Comparison of ENCODE assay signal across 20 cellular contexts in the genomic region with DNA sequence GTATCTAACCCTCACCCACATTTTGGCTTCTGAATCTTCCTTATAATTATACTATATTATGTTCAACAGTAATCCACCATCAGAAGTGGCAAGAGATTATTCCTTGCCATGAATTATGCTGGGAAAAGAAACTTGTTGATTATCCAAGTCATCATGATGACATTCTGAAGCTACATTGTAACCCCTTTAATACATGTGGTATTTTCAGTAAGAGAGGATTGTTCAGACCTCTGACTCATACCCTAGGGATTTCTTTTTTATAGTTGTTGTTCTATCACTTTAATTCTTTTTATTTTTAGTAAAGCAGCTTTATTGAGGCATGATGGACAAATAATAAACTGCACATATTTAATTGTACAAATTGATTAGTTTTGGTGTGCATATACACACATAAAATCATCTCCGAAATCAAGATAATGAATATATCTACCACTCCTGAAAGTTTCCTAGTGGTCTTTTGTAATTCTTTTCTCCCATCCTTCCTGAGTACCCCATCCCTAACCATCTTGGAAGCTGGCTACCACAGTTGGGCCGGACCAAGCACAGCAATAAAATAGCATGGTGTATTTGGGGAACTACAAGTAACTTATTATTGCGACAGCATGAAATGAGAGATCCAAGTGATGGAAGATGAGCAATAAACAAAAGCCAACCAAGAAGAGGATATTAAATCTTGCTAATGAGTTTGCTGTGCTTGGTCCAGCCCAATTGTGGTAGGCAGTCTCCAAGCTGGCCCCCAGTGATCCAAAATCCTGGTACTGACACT.
A peak's percentile ranks its signal among the peaks of the same experiment; 100 is the strongest.
DNase-seq lines count a peak whose midpoint lies in the region; ATAC-seq and TF ChIP-seq lines count a peak whose summit lies in the region.
"Had no signal": no experiment of that assay in that cellular context is flagged by ENCODE, and none has a peak within 500 bp of the region (broad histone marks: within the 10 kb centered on the region; RNA-seq: fewer than 3 reads in every experiment).

No MANE protein-coding gene starts in this region.

- no peaks in the 10 kb centered on the region for H3K27me3 ChIP-seq in SJSA1 (replicated peaks)
- H3K27me3 ChIP-seq: neutrophil, right lobe of liver had no signal

- peaks cover 5% of the 10 kb centered on the region for H3K4me1 Mint-ChIP-seq in glutamatergic neuron (ENCODE audit: low read depth, unreplicated experiment)

- no peak overlapping the region for H3K4me3 ChIP-seq in SJSA1
- H3K4me3 ChIP-seq in skeletal muscle cell (ENCODE audit: low read depth, low read length), result no peak overlapping the region
- H3K4me3 ChIP-seq: right lobe of liver, thoracic aorta had no signal

- no peaks in the 10 kb centered on the region for H3K9me3 ChIP-seq in SJSA1 (replicated peaks)
- H3K9me3 ChIP-seq: neutrophil, right lobe of liver, thoracic aorta had no signal

- no peaks in the 10 kb centered on the region for H3K36me3 Mint-ChIP-seq in glutamatergic neuron (ENCODE audit: unreplicated experiment)

- peaks cover 36% of the 10 kb centered on the region for H3K4me1 ChIP-seq in SJSA1 (replicated peaks)
- H3K4me1 ChIP-seq: right lobe of liver had no signal

- DNase-seq in EL (peak; percentile 70), SJSA1 (ENCODE audit: low read depth in 1 of 2, low spot score in 2 of 2) (peak in 1 of 2 experiments; percentile 72), fibroblast of gingiva (ENCODE audit: low read depth) (peak; percentile 5), skeletal muscle cell (ENCODE audit: low read depth) (peak; percentile 66), NCI-H510A (lab: John Stamatoyannopoulos, UW) (no peak), glutamatergic neuron (no peak)
- DNase-seq: activated CD4-positive, CD25-positive, alpha-beta regulatory T cell; amygdala; cortex of kidney; Karpas-422; left cardiac atrium; NK-92 treated with Interleukin-12 subunit alpha and Interleukin-12 subunit beta, amount 100 ng/mL, for 24 hours; right lobe of liver; stimulated activated CD4-positive, alpha-beta T cell treated with anti-CD3 and anti-CD28 coated beads, Interleukin-4, amount 100 ng/mL, for 1 hour; stimulated activated CD8-positive, alpha-beta memory T cell treated with anti-CD3 and anti-CD28 coated beads, Interleukin-4, amount 100 ng/mL, for 48 hours had no signal

- H3K9me3 Mint-ChIP-seq in glutamatergic neuron (ENCODE audit: unreplicated experiment), result no peaks in the 10 kb centered on the region

- no peaks in the 10 kb centered on the region for H3K36me3 ChIP-seq in SJSA1
- H3K36me3 ChIP-seq: neutrophil, right lobe of liver, thoracic aorta had no signal

- no peak for ATAC-seq in esophagus mucosa
- ATAC-seq: left cardiac atrium, right lobe of liver had no signal

- H3K4me3 Mint-ChIP-seq in glutamatergic neuron (ENCODE audit: unreplicated experiment), result no peak overlapping the region
- H3K4me3 Mint-ChIP-seq: T-helper 1 cell treated with Interleukin-12 subunit alpha and Interleukin-12 subunit beta and Interleukin-4 antibody, amounts not matched to agents 30 μg/mL and 1 μg/mL, for 36 hours had no signal

- TF ChIP-seq CTCF in glutamatergic neuron (IDR thresholded peaks at IDR 0.05; ENCODE audit: partially characterized antibody, unreplicated experiment), result no peak

- H3K27ac Mint-ChIP-seq in glutamatergic neuron (ENCODE audit: unreplicated experiment), result no peak overlapping the region
- H3K27ac Mint-ChIP-seq: T-helper 1 cell treated with Interleukin-12 subunit alpha and Interleukin-12 subunit beta and Interleukin-4 antibody, amounts not matched to agents 30 μg/mL and 1 μg/mL, for 36 hours had no signal

- H3K27ac ChIP-seq in SJSA1, result peak overlapping the region; percentile 57
- H3K27ac ChIP-seq: C4-2B, neutrophil, right lobe of liver, thoracic aorta had no signal

- H3K27me3 Mint-ChIP-seq in glutamatergic neuron (ENCODE audit: unreplicated experiment), result no peaks in the 10 kb centered on the region

Comparison
In these comparisons a context has a peak if more than half of its experiments do, and no peak if none do; other contexts are left out.
1. DNase-seq: peak in EL (single experiment), fibroblast of gingiva (single experiment) and skeletal muscle cell (single experiment); none in NCI-H510A (single experiment) and glutamatergic neuron (single experiment).